Comparison of ENCODE assay signal across 38 cellular contexts in genomic region chr19:54804571-54804970, GRCh38. TPM values are rescaled to one million over a fixed set of nuclear protein-coding genes. Genes with fewer than 3 reads are reported as not detected.
"Had no signal": no experiment of that assay in that cellular context is flagged by ENCODE, and none has a peak within 500 bp of the region (broad histone marks: within the 10 kb centered on the region; RNA-seq: fewer than 3 reads in every experiment).

No MANE protein-coding gene starts in this region.

- H3K36me3 ChIP-seq: ascending aorta, cardiac muscle cell had no signal

- H3K9me3 ChIP-seq: ascending aorta had no signal

- H3K4me1 ChIP-seq: ascending aorta had no signal

- H3K4me3 Mint-ChIP-seq: activated B cell treated with CpG ODN at 0.5 μM for 24 hours; activated CD4-positive, alpha-beta memory T cell treated with anti-CD3 and anti-CD28 coated beads for 36 hours; activated CD4-positive, alpha-beta T cell treated with anti-CD3 and anti-CD28 coated beads, Interleukin-2, amount 10 ng/mL, durations not matched to agents 24 days and 14 days; activated CD8-positive, alpha-beta T cell treated with anti-CD3 and anti-CD28 coated beads for 36 hours; activated naive CD4-positive, alpha-beta T cell treated with anti-CD3 and anti-CD28 coated beads, Interleukin-2, amount 10 ng/mL, durations not matched to agents 7 days and 5 days; activated naive CD4-positive, alpha-beta T cell treated with anti-CD3 and anti-CD28 coated beads, Interleukin-2, amount 50 U/mL, for 24 hours; activated naive CD8-positive, alpha-beta T cell; activated naive CD8-positive, alpha-beta T cell treated with anti-CD3 and anti-CD28 coated beads, Interleukin-2, amount 10 ng/mL, durations not matched to agents 7 days and 5 days; activated naive CD8-positive, alpha-beta T cell treated with anti-CD3 and anti-CD28 coated beads, Interleukin-2, amount 50 U/mL, for 24 hours; activated T-cell treated with anti-CD3 and anti-CD28 coated beads, Interleukin-2, amount 50 U/mL, for 4 hours; activated T-cell treated with anti-CD3 and anti-CD28 coated beads, Interleukin-2, amount 50 U/mL, for 72 hours; activated T-helper 1 cell treated with anti-CD3 and anti-CD28 coated beads, Interleukin-12 subunit alpha, Interleukin-12 subunit beta, Interleukin-2, Interleukin-4 antibody, amounts not matched to agents 30 ng/mL and 10 ng/mL and 1 ng/mL, durations not matched to agents 14 hours and 24 hours and 36 hours; activated T-helper 17 cell treated with anti-CD3 and anti-CD28 coated beads, Interleukin-2, amount 50 U/mL, for 72 hours; brain; central memory CD8-positive, alpha-beta T cell; T-helper 1 cell treated with Interleukin-12 subunit alpha and Interleukin-12 subunit beta and Interleukin-4 antibody, amounts not matched to agents 30 μg/mL and 1 μg/mL, for 36 hours; T-helper 2 cell treated with Interferon-gamma antibody and Interleukin-4, amounts not matched to agents 5 μg/mL and 100 μg/mL, for 36 hours had no signal

- H3K36me3 Mint-ChIP-seq: activated CD4-positive, alpha-beta memory T cell treated with anti-CD3 and anti-CD28 coated beads for 36 hours; activated naive CD4-positive, alpha-beta T cell treated with anti-CD3 and anti-CD28 coated beads, Interleukin-2, amount 10 ng/mL, durations not matched to agents 7 days and 5 days; activated naive CD4-positive, alpha-beta T cell treated with anti-CD3 and anti-CD28 coated beads, Interleukin-2, amount 50 U/mL, for 24 hours; activated naive CD8-positive, alpha-beta T cell; activated naive CD8-positive, alpha-beta T cell treated with anti-CD3 and anti-CD28 coated beads, Interleukin-2, amount 10 ng/mL, durations not matched to agents 7 days and 5 days; brain had no signal

- H3K27ac ChIP-seq: ascending aorta, cardiac muscle cell, VCaP had no signal

- ATAC-seq: activated CD8-positive, alpha-beta T cell treated with anti-CD3 and anti-CD28 coated beads for 36 hours; activated T-cell treated with anti-CD3 and anti-CD28 coated beads, Interleukin-2, amount 50 U/mL, for 4 hours; activated T-helper 17 cell treated with anti-CD3 and anti-CD28 coated beads, Interleukin-2, amount 50 U/mL, for 72 hours had no signal

- H3K27me3 ChIP-seq: ascending aorta, cardiac muscle cell had no signal

- H3K4me1 Mint-ChIP-seq: activated B cell treated with CpG ODN at 0.5 μM for 24 hours; activated CD4-positive, alpha-beta T cell treated with anti-CD3 and anti-CD28 coated beads, Interleukin-2, amount 10 ng/mL, durations not matched to agents 24 days and 14 days; activated naive CD4-positive, alpha-beta T cell treated with anti-CD3 and anti-CD28 coated beads, Interleukin-2, amount 10 ng/mL, durations not matched to agents 7 days and 5 days; activated naive CD4-positive, alpha-beta T cell treated with anti-CD3 and anti-CD28 coated beads, Interleukin-2, amount 50 U/mL, for 24 hours; activated naive CD8-positive, alpha-beta T cell treated with anti-CD3 and anti-CD28 coated beads, Interleukin-2, amount 10 ng/mL, durations not matched to agents 7 days and 5 days; activated naive CD8-positive, alpha-beta T cell treated with anti-CD3 and anti-CD28 coated beads, Interleukin-2, amount 50 U/mL, for 24 hours; activated T-helper 17 cell treated with anti-CD3 and anti-CD28 coated beads, Interleukin-2, amount 50 U/mL, for 72 hours; brain; central memory CD8-positive, alpha-beta T cell had no signal

- H3K27ac Mint-ChIP-seq: activated B cell treated with CpG ODN at 0.5 μM for 24 hours; activated CD4-positive, alpha-beta memory T cell treated with anti-CD3 and anti-CD28 coated beads for 36 hours; activated CD4-positive, alpha-beta T cell treated with anti-CD3 and anti-CD28 coated beads, Interleukin-2, amount 10 ng/mL, durations not matched to agents 24 days and 14 days; activated CD8-positive, alpha-beta T cell treated with anti-CD3 and anti-CD28 coated beads for 36 hours; activated naive CD4-positive, alpha-beta T cell treated with anti-CD3 and anti-CD28 coated beads, Interleukin-2, amount 10 ng/mL, durations not matched to agents 7 days and 5 days; activated naive CD4-positive, alpha-beta T cell treated with anti-CD3 and anti-CD28 coated beads, Interleukin-2, amount 50 U/mL, for 24 hours; activated naive CD8-positive, alpha-beta T cell; activated naive CD8-positive, alpha-beta T cell treated with anti-CD3 and anti-CD28 coated beads, Interleukin-2, amount 10 ng/mL, durations not matched to agents 7 days and 5 days; activated naive CD8-positive, alpha-beta T cell treated with anti-CD3 and anti-CD28 coated beads, Interleukin-2, amount 50 U/mL, for 24 hours; activated T-cell treated with anti-CD3 and anti-CD28 coated beads, Interleukin-2, amount 50 U/mL, for 72 hours; activated T-helper 1 cell treated with anti-CD3 and anti-CD28 coated beads, Interleukin-12 subunit alpha, Interleukin-12 subunit beta, Interleukin-2, Interleukin-4 antibody, amounts not matched to agents 30 ng/mL and 10 ng/mL and 1 ng/mL, durations not matched to agents 14 hours and 24 hours and 36 hours; activated T-helper 17 cell treated with anti-CD3 and anti-CD28 coated beads, Interleukin-2, amount 50 U/mL, for 72 hours; brain; T-helper 1 cell treated with Interleukin-12 subunit alpha and Interleukin-12 subunit beta and Interleukin-4 antibody, amounts not matched to agents 30 μg/mL and 1 μg/mL, for 36 hours; T-helper 2 cell treated with Interferon-gamma antibody and Interleukin-4, amounts not matched to agents 5 μg/mL and 100 μg/mL, for 36 hours had no signal

- DNase-seq: activated B cell treated with CpG ODN at 0.5 μM for 24 hours; activated CD4-positive, alpha-beta memory T cell treated with anti-CD3 and anti-CD28 coated beads for 36 hours; activated CD4-positive, alpha-beta T cell treated with anti-CD3 and anti-CD28 coated beads for 4 hours; activated CD4-positive, alpha-beta T cell treated with anti-CD3 and anti-CD28 coated beads, Interleukin-2, amount 10 ng/mL, durations not matched to agents 24 days and 14 days; activated CD4-positive, alpha-beta T cell treated with anti-CD3 and anti-CD28 coated beads, Interleukin-2, amount 50 U/mL, for 1 hour; activated CD4-positive, alpha-beta T cell treated with anti-CD3 and anti-CD28 coated beads, Interleukin-2, amount 50 U/mL, for 4 hours; activated CD4-positive, CD25-positive, alpha-beta regulatory T cell treated with anti-CD3 and anti-CD28 coated beads, Interleukin-2, amount 50 U/mL, for 72 hours; activated CD8-positive, alpha-beta memory T cell treated with anti-CD3 and anti-CD28 coated beads, Interleukin-2, amount 50 U/mL, for 4 hours; activated CD8-positive, alpha-beta T cell treated with anti-CD3 and anti-CD28 coated beads for 36 hours; activated effector memory CD4-positive, alpha-beta T cell treated with anti-CD3 and anti-CD28 coated beads, Interleukin-2, amount 50 U/mL, for 16 hours; activated gamma-delta T cell treated with Interleukin-2 at 50 U/mL for 16 hours; activated naive CD4-positive, alpha-beta T cell; activated naive CD4-positive, alpha-beta T cell treated with anti-CD3 and anti-CD28 coated beads, Interleukin-2, amount 10 ng/mL, durations not matched to agents 7 days and 5 days; activated naive CD8-positive, alpha-beta T cell treated with anti-CD3 and anti-CD28 coated beads, Interleukin-2, amount 10 ng/mL, durations not matched to agents 7 days and 5 days; activated T-cell treated with anti-CD3 and anti-CD28 coated beads for 4 hours; activated T-cell treated with anti-CD3 and anti-CD28 coated beads, Interleukin-2, amount 50 U/mL, for 1 hour; activated T-cell treated with anti-CD3 and anti-CD28 coated beads, Interleukin-2, amount 50 U/mL, for 4 hours; activated T-cell treated with anti-CD3 and anti-CD28 coated beads, Interleukin-2, amount 50 U/mL, for 72 hours; amygdala; anterior cingulate cortex; caudate nucleus; SW 1271; T-helper 1 cell; T-helper 2 cell; T-helper 9 cell had no signal

- H3K4me3 ChIP-seq: ascending aorta, cardiac muscle cell had no signal

- H3K9me3 Mint-ChIP-seq: activated B cell treated with CpG ODN at 0.5 μM for 24 hours; activated CD4-positive, alpha-beta memory T cell treated with anti-CD3 and anti-CD28 coated beads for 36 hours; activated CD4-positive, alpha-beta T cell treated with anti-CD3 and anti-CD28 coated beads, Interleukin-2, amount 10 ng/mL, durations not matched to agents 24 days and 14 days; activated CD8-positive, alpha-beta T cell treated with anti-CD3 and anti-CD28 coated beads for 36 hours; activated T-helper 1 cell treated with anti-CD3 and anti-CD28 coated beads, Interleukin-12 subunit alpha, Interleukin-12 subunit beta, Interleukin-2, Interleukin-4 antibody, amounts not matched to agents 30 ng/mL and 10 ng/mL and 1 ng/mL, durations not matched to agents 14 hours and 24 hours and 36 hours; activated T-helper 17 cell treated with anti-CD3 and anti-CD28 coated beads, Interleukin-2, amount 50 U/mL, for 72 hours; central memory CD8-positive, alpha-beta T cell; T-helper 1 cell treated with Interleukin-12 subunit alpha and Interleukin-12 subunit beta and Interleukin-4 antibody, amounts not matched to agents 30 μg/mL and 1 μg/mL, for 36 hours; T-helper 2 cell treated with Interferon-gamma antibody and Interleukin-4, amounts not matched to agents 5 μg/mL and 100 μg/mL, for 36 hours had no signal

RNA-seq across cellular contexts. Expression of gene KIR2DL4, which starts 1.2 kb away (rescaled TPM):
- total RNA-seq: activated B cell treated with CpG ODN at 0.5 μM for 24 hours; activated CD4-positive, alpha-beta memory T cell treated with anti-CD3 and anti-CD28 coated beads for 36 hours; activated CD4-positive, alpha-beta T cell treated with anti-CD3 and anti-CD28 coated beads, Interleukin-2, amount 10 ng/mL, durations not matched to agents 24 days and 14 days; activated CD8-positive, alpha-beta T cell treated with anti-CD3 and anti-CD28 coated beads for 36 hours; activated naive CD8-positive, alpha-beta T cell treated with anti-CD3 and anti-CD28 coated beads, Interleukin-2, amount 10 ng/mL, durations not matched to agents 7 days and 5 days; activated T-cell treated with anti-CD3 and anti-CD28 coated beads, Interleukin-2, amount 50 U/mL, for 4 hours; activated T-helper 17 cell treated with anti-CD3 and anti-CD28 coated beads, Interleukin-2, amount 50 U/mL, for 72 hours; ascending aorta; bronchial epithelial cell; cardiac muscle cell had no signal

RNA-seq across cellular contexts. Expression of gene KIR3DL1, which starts 11.7 kb away (rescaled TPM):
- total RNA-seq: activated B cell treated with CpG ODN at 0.5 μM for 24 hours; activated CD4-positive, alpha-beta memory T cell treated with anti-CD3 and anti-CD28 coated beads for 36 hours; activated CD4-positive, alpha-beta T cell treated with anti-CD3 and anti-CD28 coated beads, Interleukin-2, amount 10 ng/mL, durations not matched to agents 24 days and 14 days; activated T-helper 1 cell treated with anti-CD3 and anti-CD28 coated beads, Interleukin-12 subunit alpha, Interleukin-12 subunit beta, Interleukin-2, Interleukin-4 antibody, amounts not matched to agents 30 ng/mL and 10 ng/mL and 1 ng/mL, durations not matched to agents 14 hours and 24 hours and 36 hours; activated T-helper 17 cell treated with anti-CD3 and anti-CD28 coated beads, Interleukin-2, amount 50 U/mL, for 72 hours; ascending aorta; bronchial epithelial cell; cardiac muscle cell had no signal

RNA-seq across cellular contexts. Expression of gene KIR2DS4, which starts 27.9 kb away (rescaled TPM):
- total RNA-seq: activated B cell treated with CpG ODN at 0.5 μM for 24 hours; activated CD4-positive, alpha-beta memory T cell treated with anti-CD3 and anti-CD28 coated beads for 36 hours; activated CD4-positive, alpha-beta T cell treated with anti-CD3 and anti-CD28 coated beads, Interleukin-2, amount 10 ng/mL, durations not matched to agents 24 days and 14 days; activated T-helper 1 cell treated with anti-CD3 and anti-CD28 coated beads, Interleukin-12 subunit alpha, Interleukin-12 subunit beta, Interleukin-2, Interleukin-4 antibody, amounts not matched to agents 30 ng/mL and 10 ng/mL and 1 ng/mL, durations not matched to agents 14 hours and 24 hours and 36 hours; activated T-helper 17 cell treated with anti-CD3 and anti-CD28 coated beads, Interleukin-2, amount 50 U/mL, for 72 hours; ascending aorta; bronchial epithelial cell; cardiac muscle cell had no signal

RNA-seq across cellular contexts. Expression of gene KIR2DL1, which starts 35.0 kb away (rescaled TPM):
- total RNA-seq: activated B cell treated with CpG ODN at 0.5 μM for 24 hours; activated CD4-positive, alpha-beta memory T cell treated with anti-CD3 and anti-CD28 coated beads for 36 hours; activated CD4-positive, alpha-beta T cell treated with anti-CD3 and anti-CD28 coated beads, Interleukin-2, amount 10 ng/mL, durations not matched to agents 24 days and 14 days; activated CD8-positive, alpha-beta T cell treated with anti-CD3 and anti-CD28 coated beads for 36 hours; activated naive CD8-positive, alpha-beta T cell treated with anti-CD3 and anti-CD28 coated beads, Interleukin-2, amount 10 ng/mL, durations not matched to agents 7 days and 5 days; activated T-cell treated with anti-CD3 and anti-CD28 coated beads, Interleukin-2, amount 50 U/mL, for 4 hours; activated T-helper 1 cell treated with anti-CD3 and anti-CD28 coated beads, Interleukin-12 subunit alpha, Interleukin-12 subunit beta, Interleukin-2, Interleukin-4 antibody, amounts not matched to agents 30 ng/mL and 10 ng/mL and 1 ng/mL, durations not matched to agents 14 hours and 24 hours and 36 hours; activated T-helper 17 cell treated with anti-CD3 and anti-CD28 coated beads, Interleukin-2, amount 50 U/mL, for 72 hours; ascending aorta; bronchial epithelial cell; cardiac muscle cell had no signal

RNA-seq across cellular contexts. Expression of gene KIR3DL2, which starts 45.7 kb away (rescaled TPM):
- total RNA-seq: activated B cell treated with CpG ODN at 0.5 μM for 24 hours, ascending aorta, bronchial epithelial cell, cardiac muscle cell had no signal
